In the genomic region with DNA sequence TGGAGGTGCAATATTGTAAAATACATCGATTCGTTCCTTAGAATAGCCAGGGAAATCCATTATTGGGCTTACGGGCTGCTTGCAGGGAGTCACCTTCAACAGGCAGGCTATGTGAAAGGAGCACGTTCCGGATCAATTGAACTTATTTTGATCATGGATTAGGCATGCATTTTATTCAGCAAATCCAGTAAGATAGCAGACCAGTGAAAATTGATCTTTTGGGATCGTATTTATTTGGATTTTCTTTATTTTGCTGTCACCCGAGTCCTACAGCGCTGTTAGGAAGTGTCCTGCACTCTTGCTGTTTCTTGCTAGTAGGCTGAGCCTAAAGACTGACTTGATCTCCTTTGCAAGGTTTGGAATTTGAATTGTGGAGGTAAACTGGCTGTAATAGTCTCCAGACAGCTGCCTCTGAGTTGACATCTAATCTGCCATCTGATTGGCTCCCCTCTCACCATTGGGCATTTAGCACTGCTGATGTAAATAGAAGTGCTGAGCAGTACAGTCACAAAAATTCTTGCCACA, we compare ENCODE assay signal across 8 cellular contexts. TPM values are rescaled to one million over a fixed set of nuclear protein-coding genes. Genes with fewer than 3 reads are reported as not detected.
DNase-seq lines count a peak whose midpoint lies in the region; ATAC-seq, FAIRE-seq and TF ChIP-seq lines count a peak whose summit lies in the region.

No MANE protein-coding gene starts in this region.

- no peaks in the 10 kb centered on the region for H3K27me3 ChIP-seq in H9 (ENCODE audit: insufficient read depth, low read length)

- TF ChIP-seq CTCF in H9 (conservative IDR thresholded peaks at IDR 0.05) = no peak
- no peak for TF ChIP-seq CTCF in neural crest cell (conservative IDR thresholded peaks at IDR 0.05)

- H3K9ac ChIP-seq in H9 (ENCODE audit: extremely low read depth, insufficient read length, low read length) = peak overlapping the region; percentile 84

- H2BK20ac ChIP-seq in H9 (ENCODE audit: low read depth, low read length, poor library complexity, severe bottlenecking) = no peak overlapping the region

- no peak overlapping the region for H3K4ac ChIP-seq in H9 (ENCODE audit: low read depth, low read length)

- no peaks in the 10 kb centered on the region for H4K20me1 ChIP-seq in H9 (ENCODE audit: control insufficient read depth, insufficient read depth, insufficient read length)

- H4K8ac ChIP-seq in H9 (replicated peaks; ENCODE audit: insufficient read length, low read depth, low read length) = no peak overlapping the region

- no peak overlapping the region for H3K27ac ChIP-seq in H9 (ENCODE audit: insufficient read length, low read depth, low read length)

- peaks cover 22% of the 10 kb centered on the region; the same call in 1 of the 2 replicates for H3K79me2 ChIP-seq in H9 (ENCODE audit: insufficient read depth, low read length)

- H3K4me1 Mint-ChIP-seq in H9 = peaks cover 50 to 65% of the 10 kb centered on the region in 2 experiments
- peaks cover 58% of the 10 kb centered on the region for H3K4me1 Mint-ChIP-seq in activated naive CD8-positive, alpha-beta T cell (ENCODE audit: low read depth)
- H3K4me1 Mint-ChIP-seq in neural crest cell = peaks cover 55% of the 10 kb centered on the region

- H3K4me2 ChIP-seq in H9 (ENCODE audit: insufficient read depth, insufficient read length, low read length) = peak overlapping the region; percentile 97

- peak overlapping the region; percentile 98 for H3K4me3 ChIP-seq in GM08714 (ENCODE audit: low read length)

- H2AFZ ChIP-seq in H9 (ENCODE audit: low read length) = no peak overlapping the region

- H3T11ph ChIP-seq in H9 (ENCODE audit: low read length) = no peak overlapping the region

- H3K9me3 Mint-ChIP-seq in H9 (no peaks in the 10 kb centered on the region; a peak in 1 of 5 replicates), neural crest cell (no peaks in the 10 kb centered on the region)
- H3K9me3 Mint-ChIP-seq in activated naive CD8-positive, alpha-beta T cell (ENCODE audit: low read depth) = no peaks in the 10 kb centered on the region

- FAIRE-seq in frontal cortex (lab: Jason Lieb, UNC) = no peak

- no peak overlapping the region for H2BK12ac ChIP-seq in H9 (ENCODE audit: insufficient read length, low read depth, low read length)

- no peak overlapping the region for H2AK5ac ChIP-seq in H9 (ENCODE audit: insufficient read length, low read length)

- DNase-seq in H9 (no peak), LHCN-M2 (ENCODE audit: low read depth) (peak; percentile 93), RKO (ENCODE audit: low spot score) (peak; percentile 98), frontal cortex (ENCODE audit: low spot score in 2 of 2) (peak; percentile 60 to 73), neural crest cell (ENCODE audit: low read depth, low spot score) (no peak)

- H2BK15ac ChIP-seq in H9 (ENCODE audit: low read depth, low read length) = no peak overlapping the region

- no peak overlapping the region for H3K14ac ChIP-seq in H9 (ENCODE audit: insufficient read depth, low read length)

- no peak overlapping the region for H3K56ac ChIP-seq in H9 (ENCODE audit: insufficient read length, low read depth, low read length)

- no peak overlapping the region for H3K23ac ChIP-seq in H9 (ENCODE audit: insufficient read length, low read depth, low read length)

- no peak overlapping the region for H2BK120ac ChIP-seq in H9 (ENCODE audit: low read depth, low read length, poor library complexity, severe bottlenecking)

- no peak overlapping the region for H4K91ac ChIP-seq in H9 (ENCODE audit: insufficient read length, low read depth, low read length)

- no peak for ATAC-seq in HG02970 (IDR thresholded peaks at IDR 0.05; ENCODE audit: low FRiP score, unreplicated experiment)

- peaks cover 2% of the 10 kb centered on the region; the same call in 1 of the 2 replicates for H3K4me1 ChIP-seq in H9 (ENCODE audit: insufficient read depth, low read length)

- peak overlapping the region; percentile 86 to 91 for H3K4me3 Mint-ChIP-seq in H9
- peak overlapping the region; percentile 86 for H3K4me3 Mint-ChIP-seq in activated naive CD8-positive, alpha-beta T cell
- H3K4me3 Mint-ChIP-seq in neural crest cell = peak overlapping the region; percentile 91

- H3K79me1 ChIP-seq in H9 (ENCODE audit: insufficient read depth, low read depth, low read length, poor library complexity, severe bottlenecking) = no peaks in the 10 kb centered on the region

- peaks cover 15% of the 10 kb centered on the region for H3K23me2 ChIP-seq in H9 (ENCODE audit: insufficient read length, low read depth, low read length, poor library complexity, severe bottlenecking)

- H3K18ac ChIP-seq in H9 (ENCODE audit: insufficient read length, low read depth, low read length) = no peak overlapping the region

- peaks cover under 1 to 3% (median 3%) of the 10 kb centered on the region in 3 experiments; a peak in 5 of 7 replicates for H3K36me3 Mint-ChIP-seq in H9 (ENCODE audit: insufficient read depth in 1 of 3, low read depth in 3 of 3)
- no peaks in the 10 kb centered on the region for H3K36me3 Mint-ChIP-seq in activated naive CD8-positive, alpha-beta T cell
- H3K36me3 Mint-ChIP-seq in neural crest cell (ENCODE audit: low read depth) = peaks cover 5% of the 10 kb centered on the region

- no CpG with 5 or more reads among the region's 8 CpGs for WGBS in H9 (ENCODE audit: extremely low coverage, insufficient read length, low lambda C conversion rate)

- no peaks in the 10 kb centered on the region for H3K9me3 ChIP-seq in H9 (ENCODE audit: control insufficient read depth, low read depth, low read length)

- H4K5ac ChIP-seq in H9 (ENCODE audit: insufficient read length, low read depth, low read length) = no peak overlapping the region

- no peaks in the 10 kb centered on the region for H3K27me3 Mint-ChIP-seq in H9 (ENCODE audit: low read depth)
- no peaks in the 10 kb centered on the region for H3K27me3 Mint-ChIP-seq in activated naive CD8-positive, alpha-beta T cell
- H3K27me3 Mint-ChIP-seq in neural crest cell (ENCODE audit: low read depth) = peaks cover 10% of the 10 kb centered on the region

- peak overlapping the region; percentile 52 to 91 (median 89); a peak in 5 of 7 replicates for H3K27ac Mint-ChIP-seq in H9
- peak overlapping the region; percentile 84 for H3K27ac Mint-ChIP-seq in activated naive CD8-positive, alpha-beta T cell
- peak overlapping the region; percentile 0 for H3K27ac Mint-ChIP-seq in neural crest cell (ENCODE audit: unreplicated experiment)

- no peak overlapping the region for H2BK5ac ChIP-seq in H9 (ENCODE audit: insufficient read length, low read length)

RNA-seq across cellular contexts. Expression of gene ARID1B, which starts 3.0 kb away (rescaled TPM):
- total RNA-seq in H9 (2021) = 86.2 and 88.2 TPM in 2 replicates
- 13.6 and 19.0 TPM in 2 replicates for total RNA-seq in LHCN-M2 (2014; rRNA removed)
- polyA plus RNA-seq in LHCN-M2 (2012) = 12.6 TPM
- 59.9 TPM for total RNA-seq in frontal cortex
- 101 and 102 TPM in 2 replicates for total RNA-seq in neural crest cell

Comparison
In these comparisons a context has a peak if more than half of its experiments do, and no peak if none do; other contexts are left out.
1. DNase-seq: peak in LHCN-M2 (single experiment), RKO (single experiment) and frontal cortex (2 of 2); none in H9 (single experiment) and neural crest cell (single experiment).
2. H3K27ac Mint-ChIP-seq: peak in every context shown above with its lines; median percentile 89 in H9; 84 in activated naive CD8-positive, alpha-beta T cell; 0 in neural crest cell.
3. Peak in every context shown above with its lines, with median percentiles within 50 percentile points of each other: H3K4me3 Mint-ChIP-seq.